Comparison of ENCODE assay signal across 8 cellular contexts in genomic region chr5:65927497-65928340, GRCh38. TPM values are rescaled to one million over a fixed set of nuclear protein-coding genes. Genes with fewer than 3 reads are reported as not detected.
DNase-seq lines count a peak whose midpoint lies in the region; ATAC-seq and TF ChIP-seq lines count a peak whose summit lies in the region.

No MANE protein-coding gene starts in this region.

- peaks cover 9% of the 10 kb centered on the region for H4K20me1 ChIP-seq in Karpas-422 (ENCODE audit: insufficient read depth, low read depth, low read length)

- in situ Hi-C loops in GM13977 (cut with MboI; ENCODE audit: low pct_unique_long_range_greater_than_20kb, low sequenced_read_pairs, unreplicated experiment) = no loop called here

- TF ChIP-seq CTCF in GM13977 (IDR thresholded peaks at IDR 0.05; ENCODE audit: extremely low read depth, insufficient read depth, missing control alignments) (no peak), foreskin keratinocyte (conservative IDR thresholded peaks at IDR 0.05) (peak; percentile 6)

- H3K4me3 Mint-ChIP-seq in activated T-cell treated with anti-CD3 and anti-CD28 coated beads, Interleukin-2, amount 50 U/mL, for 72 hours = peak overlapping the region; percentile 92 to 100

- H3K36me3 ChIP-seq in Karpas-422 (ENCODE audit: insufficient read depth, low read length) = peaks cover 15% of the 10 kb centered on the region

- peak; percentile 61 for DNase-seq in AG08395 (ENCODE audit: low spot score)
- peak; percentile 67 for DNase-seq in GM13977 (ENCODE audit: low spot score)
- DNase-seq in Karpas-422 = peak; percentile 81
- peak; percentile 34 to 41 for DNase-seq in activated T-cell treated with anti-CD3 and anti-CD28 coated beads, Interleukin-2, amount 50 U/mL, for 72 hours
- DNase-seq in foreskin keratinocyte = peak in 1 of 2 donors; percentile 58
- peak; percentile 80 for DNase-seq in pons (ENCODE audit: low spot score)
- DNase-seq in DMS79 treated with DMSO at 0.1 percent for 48 hours (lab: John Stamatoyannopoulos, UW) = no peak
- DNase-seq in NCI-H146 treated with DMSO at 0.1 percent for 48 hours (lab: John Stamatoyannopoulos, UW; ENCODE audit: unreplicated experiment) = no peak

- H3K9me3 ChIP-seq in Karpas-422 (ENCODE audit: low read length) = no peaks in the 10 kb centered on the region

- peaks cover 46% of the 10 kb centered on the region for H3K4me1 Mint-ChIP-seq in activated T-cell treated with anti-CD3 and anti-CD28 coated beads, Interleukin-2, amount 50 U/mL, for 72 hours (ENCODE audit: low read depth)

- peak overlapping the region; percentile 74 for H3K4me3 ChIP-seq in Karpas-422 (ENCODE audit: low read length)

- peak overlapping the region; percentile 96 for H3K9ac ChIP-seq in Karpas-422 (ENCODE audit: low read length)

- peak overlapping the region; percentile 81 for H3K4me2 ChIP-seq in Karpas-422 (ENCODE audit: low read depth, low read length, poor library complexity, severe bottlenecking)

- H3K9me3 Mint-ChIP-seq in activated T-cell treated with anti-CD3 and anti-CD28 coated beads, Interleukin-2, amount 50 U/mL, for 72 hours = no peaks in the 10 kb centered on the region

- no peaks in the 10 kb centered on the region for H3K27me3 Mint-ChIP-seq in activated T-cell treated with anti-CD3 and anti-CD28 coated beads, Interleukin-2, amount 50 U/mL, for 72 hours (ENCODE audit: low read depth)

- peaks cover 35% of the 10 kb centered on the region for H3K4me1 ChIP-seq in Karpas-422 (ENCODE audit: low read length)
- peaks cover 8% of the 10 kb centered on the region for H3K4me1 ChIP-seq in foreskin keratinocyte

- peaks cover 65% of the 10 kb centered on the region for H3K79me2 ChIP-seq in Karpas-422 (ENCODE audit: low read length)

- H3K36me3 Mint-ChIP-seq in activated T-cell treated with anti-CD3 and anti-CD28 coated beads, Interleukin-2, amount 50 U/mL, for 72 hours (ENCODE audit: insufficient read depth in 2 of 2) = peaks cover 6 to 13% of the 10 kb centered on the region in 2 donors

- peak overlapping the region; percentile 99 for H3K27ac Mint-ChIP-seq in activated T-cell treated with anti-CD3 and anti-CD28 coated beads, Interleukin-2, amount 50 U/mL, for 72 hours

- H3K27me3 ChIP-seq in Karpas-422 (ENCODE audit: low read length) = no peaks in the 10 kb centered on the region
- H3K27me3 ChIP-seq in foreskin keratinocyte = no peaks in the 10 kb centered on the region

- peak overlapping the region; percentile 90 for H3K27ac ChIP-seq in Karpas-422 (ENCODE audit: low read length)
- peak overlapping the region; percentile 94 for H3K27ac ChIP-seq in foreskin keratinocyte

- no peaks in the 10 kb centered on the region for H3K9me2 ChIP-seq in Karpas-422 (replicated peaks; ENCODE audit: insufficient read depth, low read length)

- no peak overlapping the region for H2AFZ ChIP-seq in Karpas-422 (ENCODE audit: low read length)

- peak; percentile 28 to 34 for ATAC-seq in activated T-cell treated with anti-CD3 and anti-CD28 coated beads, Interleukin-2, amount 50 U/mL, for 72 hours (replicated peaks in 1 of 2)
- ATAC-seq in foreskin keratinocyte = peak; percentile 22

RNA-seq across cellular contexts. Expression of gene ERBIN, which starts 1.3 kb away (rescaled TPM):
- total RNA-seq in Karpas-422 (2014; rRNA removed; shearing (Covaris generic); ENCODE audit: low replicate concordance) = 173 and 203 TPM in 2 replicates
- 10 to 100 TPM; 63.6 to 64.4 TPM for total RNA-seq in activated T-cell treated with anti-CD3 and anti-CD28 coated beads, Interleukin-2, amount 50 U/mL, for 72 hours
- total RNA-seq in foreskin keratinocyte = 51.3 and 53.3 TPM in 2 replicates
- polyA plus RNA-seq in foreskin keratinocyte = 6.9 and 7.6 TPM in 2 replicates

Comparison
In these comparisons a context has a peak if more than half of its experiments do, and no peak if none do; other contexts are left out.
1. DNase-seq: peak in AG08395 (single experiment), GM13977 (single experiment), Karpas-422 (single experiment), activated T-cell treated with anti-CD3 and anti-CD28 coated beads, Interleukin-2, amount 50 U/mL, for 72 hours (2 of 2) and pons (single experiment); none in DMS79 treated with DMSO at 0.1 percent for 48 hours (single experiment) and NCI-H146 treated with DMSO at 0.1 percent for 48 hours (single experiment).